Comparison of ENCODE assay signal across 12 cellular contexts in genomic region chr3:9820944-9821343, GRCh38. TPM values are rescaled to one million over a fixed set of nuclear protein-coding genes. Genes with fewer than 3 reads are reported as not detected.
DNase-seq lines count a peak whose midpoint lies in the region; ATAC-seq and TF ChIP-seq lines count a peak whose summit lies in the region.
"Had no signal": no experiment of that assay in that cellular context is flagged by ENCODE, and none has a peak within 500 bp of the region (broad histone marks: within the 10 kb centered on the region; RNA-seq: fewer than 3 reads in every experiment).

No MANE protein-coding gene starts in this region.

- in situ Hi-C loops in GM23248 (cut with MboI) = no loop called here
- in situ Hi-C loops in mammary epithelial cell (cut with MboI; ENCODE audit: low sequenced_read_pairs in 2 of 2) = no loop called here

- H3K18ac ChIP-seq in mesenchymal stem cell (ENCODE audit: low read depth in 1 of 2, low read length in 2 of 2) = no peak overlapping the region

- H3K79me1 ChIP-seq in mesenchymal stem cell (replicated peaks; ENCODE audit: low read length, poor library complexity, severe bottlenecking) = peaks cover under 1% of the 10 kb centered on the region

- H4K20me1 ChIP-seq in GM23248 (ENCODE audit: insufficient read depth) (no peaks in the 10 kb centered on the region), mammary epithelial cell (ENCODE audit: insufficient read depth, low read length) (no peaks in the 10 kb centered on the region)

- peaks cover 3% of the 10 kb centered on the region; the same call in 1 of the 2 replicates for H3K36me3 ChIP-seq in GM23248 (ENCODE audit: low read depth)
- no peaks in the 10 kb centered on the region for H3K36me3 ChIP-seq in mammary epithelial cell (ENCODE audit: insufficient read depth, low read length)
- peaks cover 25 to 45% of the 10 kb centered on the region in 2 experiments for H3K36me3 ChIP-seq in mesenchymal stem cell (ENCODE audit: control insufficient read depth in 1 of 2, insufficient read depth in 2 of 2, low read depth in 1 of 2, low read length in 2 of 2)

- DNase-seq in GM23248 = peak; percentile 31
- DNase-seq in NCI-H82 (lab: John Stamatoyannopoulos, UW) = peak; percentile 73
- DNase-seq in mammary epithelial cell = no peak
- peak; percentile 49 for DNase-seq in mesenchymal stem cell
- no peak for DNase-seq in SKM-1 (lab: John Stamatoyannopoulos, UW; ENCODE audit: unreplicated experiment)
- DNase-seq in ureter (ENCODE audit: low spot score) = no peak
- DNase-seq: left cardiac atrium; NCI-H748 treated with DMSO at 0.1 percent for 48 hours; stimulated activated CD4-positive, alpha-beta T cell treated with anti-CD3 and anti-CD28 coated beads, Interleukin-12 subunit alpha, Interleukin-12 subunit beta, amount 100 ng/mL, for 4 hours had no signal

- no peak overlapping the region for H2BK15ac ChIP-seq in mesenchymal stem cell (ENCODE audit: low read depth, poor library complexity, severe bottlenecking)

- no peaks in the 10 kb centered on the region for H3K4me1 Mint-ChIP-seq in stimulated activated memory B cell treated with anti-CD40 and anti-IgM and Interleukin-4, amounts not matched to agents 10 μg/mL and 1 μg/mL and 100 μg/mL, for 72 hours

- H4K8ac ChIP-seq in mesenchymal stem cell (ENCODE audit: low read length) = no peak overlapping the region

- WGBS in GM23248 (ENCODE audit: low coverage in 1 of 2, low lambda C conversion rate in 2 of 2, missing lambda C conversion rate in 2 of 2), 2 experiments = 80 to 89% methylated on average over 2 of the region's 2 CpGs
- 50% methylated on average over 2 of the region's 2 CpGs for WGBS in mammary epithelial cell (ENCODE audit: low coverage, missing lambda C conversion rate)
- WGBS in mesenchymal stem cell = 60% methylated on average over 2 of the region's 2 CpGs

- H3K14ac ChIP-seq in mesenchymal stem cell (ENCODE audit: low read length in 2 of 2) = no peak overlapping the region

- intact Hi-C loops in mammary epithelial cell (cut with micrococcal nuclease) = loop anchor here (10.0 kb wide), 1 partner anchor 464 kb away; no protein-coding TSS in a partner anchor

- BruUV-seq in mammary epithelial cell (replicated peaks; lab: Mats Ljungman, UMichigan) = no TSS peak

- no peak overlapping the region for H3K27ac Mint-ChIP-seq in stimulated activated memory B cell treated with anti-CD40 and anti-IgM and Interleukin-4, amounts not matched to agents 10 μg/mL and 1 μg/mL and 100 μg/mL, for 72 hours
- H3K27ac Mint-ChIP-seq: dendritic cell treated with granulocyte-macrophage colony-stimulating factor and Interleukin-4, amounts not matched to agents 40 ng/mL and 50 ng/mL, for 4 days had no signal

- H4K91ac ChIP-seq in mesenchymal stem cell (ENCODE audit: low read length) = no peak overlapping the region

- H3K27ac ChIP-seq in GM23248 (no peak overlapping the region), mammary epithelial cell (ENCODE audit: insufficient read depth, low read depth, low read length) (no peak overlapping the region), mesenchymal stem cell (ENCODE audit: low read length, poor library complexity, severe bottlenecking) (no peak overlapping the region)

- H2BK120ac ChIP-seq in mesenchymal stem cell (ENCODE audit: low read depth, low read length) = no peak overlapping the region

- TF ChIP-seq CTCF in mammary epithelial cell (conservative IDR thresholded peaks at IDR 0.05 in 1 of 2, IDR thresholded peaks at IDR 0.05 in 1 of 2; ENCODE audit: extremely low read depth in 1 of 2, insufficient read depth in 1 of 2, low read depth in 1 of 2, low read length in 2 of 2) = peak; percentile 42 to 46

- H3K9me2 ChIP-seq in GM23248 (ENCODE audit: insufficient read depth) = no peaks in the 10 kb centered on the region

- no peaks in the 10 kb centered on the region for H3K27me3 ChIP-seq in GM23248 (replicated peaks; ENCODE audit: insufficient read depth)
- H3K27me3 ChIP-seq in mammary epithelial cell (ENCODE audit: insufficient read depth, low read length) = no peaks in the 10 kb centered on the region
- no peaks in the 10 kb centered on the region for H3K27me3 ChIP-seq in mesenchymal stem cell (ENCODE audit: control insufficient read depth in 1 of 2, insufficient read depth in 1 of 2, low read length in 2 of 2)

- H3K36me3 Mint-ChIP-seq in stimulated activated memory B cell treated with anti-CD40 and anti-IgM and Interleukin-4, amounts not matched to agents 10 μg/mL and 1 μg/mL and 100 μg/mL, for 72 hours = peaks cover 31% of the 10 kb centered on the region

- H3K9ac ChIP-seq in GM23248 (no peak overlapping the region), mammary epithelial cell (ENCODE audit: insufficient read depth, low read length) (no peak overlapping the region), mesenchymal stem cell (ENCODE audit: low read length) (no peak overlapping the region)

- no peak overlapping the region for H2AK5ac ChIP-seq in mesenchymal stem cell (ENCODE audit: low read length, severe bottlenecking)

- CTCF ChIA-PET in mammary epithelial cell (lab: Charles Lee; ENCODE audit: low non-redundant PET) = no interaction called here

- H3K79me2 ChIP-seq in GM23248 (ENCODE audit: insufficient read depth) = no peaks in the 10 kb centered on the region
- no peaks in the 10 kb centered on the region for H3K79me2 ChIP-seq in mammary epithelial cell (ENCODE audit: insufficient read depth, low read length)

- H3K4me3 Mint-ChIP-seq in stimulated activated memory B cell treated with anti-CD40 and anti-IgM and Interleukin-4, amounts not matched to agents 10 μg/mL and 1 μg/mL and 100 μg/mL, for 72 hours = no peak overlapping the region
- H3K4me3 Mint-ChIP-seq: dendritic cell treated with granulocyte-macrophage colony-stimulating factor and Interleukin-4, amounts not matched to agents 40 ng/mL and 50 ng/mL, for 4 days had no signal

- ATAC-seq in GM19397 (IDR thresholded peaks at IDR 0.05; ENCODE audit: unreplicated experiment) = no peak
- ATAC-seq in stimulated activated memory B cell treated with anti-CD40 and anti-IgM and Interleukin-4, amounts not matched to agents 10 μg/mL and 1 μg/mL and 100 μg/mL, for 72 hours = no peak
- ATAC-seq: left cardiac atrium had no signal

- H3K9me3 Mint-ChIP-seq in stimulated activated memory B cell treated with anti-CD40 and anti-IgM and Interleukin-4, amounts not matched to agents 10 μg/mL and 1 μg/mL and 100 μg/mL, for 72 hours = no peaks in the 10 kb centered on the region
- H3K9me3 Mint-ChIP-seq: dendritic cell treated with granulocyte-macrophage colony-stimulating factor and Interleukin-4, amounts not matched to agents 40 ng/mL and 50 ng/mL, for 4 days had no signal

- H3K9me3 ChIP-seq in GM23248 (ENCODE audit: low read depth) (no peaks in the 10 kb centered on the region), mammary epithelial cell (replicated peaks; ENCODE audit: insufficient read depth, low read length) (no peaks in the 10 kb centered on the region), mesenchymal stem cell (ENCODE audit: control insufficient read depth, low read length) (no peaks in the 10 kb centered on the region)

- no peaks in the 10 kb centered on the region for H3F3A ChIP-seq in GM23248 (ENCODE audit: insufficient read depth)

- no peak overlapping the region for H3K23ac ChIP-seq in mesenchymal stem cell (ENCODE audit: low read length in 2 of 2)

- H3K4me3 ChIP-seq in GM23248 (no peak overlapping the region), mammary epithelial cell (replicated peaks in 1 of 3; ENCODE audit: insufficient read depth in 1 of 3, low read depth in 2 of 3, low read length in 3 of 3) (no peak overlapping the region), mesenchymal stem cell (ENCODE audit: insufficient read depth in 1 of 2, low read depth in 1 of 2, low read length in 2 of 2) (no peak overlapping the region)

- H2BK5ac ChIP-seq in mesenchymal stem cell (ENCODE audit: low read depth, low read length, poor library complexity, severe bottlenecking) = no peak overlapping the region

- H3K4me1 ChIP-seq in GM23248 (ENCODE audit: insufficient read depth) (no peaks in the 10 kb centered on the region), mammary epithelial cell (ENCODE audit: insufficient read depth, low read length) (peaks cover 4% of the 10 kb centered on the region), mesenchymal stem cell (ENCODE audit: control insufficient read depth, insufficient read depth, low read depth, low read length) (peaks cover under 1% of the 10 kb centered on the region)

- H3K27me3 Mint-ChIP-seq in stimulated activated memory B cell treated with anti-CD40 and anti-IgM and Interleukin-4, amounts not matched to agents 10 μg/mL and 1 μg/mL and 100 μg/mL, for 72 hours = no peaks in the 10 kb centered on the region
- H3K27me3 Mint-ChIP-seq: dendritic cell treated with granulocyte-macrophage colony-stimulating factor and Interleukin-4, amounts not matched to agents 40 ng/mL and 50 ng/mL, for 4 days had no signal

- H3K4me2 ChIP-seq in GM23248 (ENCODE audit: unreplicated experiment) (no peak overlapping the region), mammary epithelial cell (ENCODE audit: insufficient read depth, low read depth, low read length) (no peak overlapping the region), mesenchymal stem cell (ENCODE audit: low read length, poor library complexity, severe bottlenecking) (no peak overlapping the region)

- H2AFZ ChIP-seq in GM23248 (no peak overlapping the region), mammary epithelial cell (ENCODE audit: low read depth, low read length) (no peak overlapping the region), mesenchymal stem cell (ENCODE audit: low read depth, low read length) (no peak overlapping the region)

- dilution Hi-C loops in mammary epithelial cell (cut with HindIII; ENCODE audit: low sequenced_read_pairs) = no loop called here

- H2BK12ac ChIP-seq in mesenchymal stem cell (ENCODE audit: low read length in 2 of 2) = no peak overlapping the region

- H3K4ac ChIP-seq in mesenchymal stem cell (ENCODE audit: low read depth in 1 of 2, low read length in 2 of 2) = no peak overlapping the region

RNA-seq across cellular contexts. Expression of gene TTLL3, which starts 10.9 kb away (rescaled TPM):
- total RNA-seq in GM23248 (2014; rRNA removed; shearing (Covaris generic)) = 30.3 and 31.1 TPM in 2 replicates
- 20.1 and 26.9 TPM in 2 replicates for polyA plus RNA-seq in GM23248 (2016; fragmentation: Nextera tagmentation; extraction: Ambion mirVana)
- 10 to 100 TPM; 15.8 to 33.3 TPM for total RNA-seq in mammary epithelial cell
- polyA plus RNA-seq in mammary epithelial cell = 6.9 TPM
- polyA minus RNA-seq in mammary epithelial cell = 1.2 TPM
- 16.1 TPM for polyA plus RNA-seq in mesenchymal stem cell (2013, experiment 1 of 2)
- polyA plus RNA-seq in mesenchymal stem cell (2013, experiment 2 of 2) = 14.6 TPM
- 98.3 TPM for total RNA-seq in ureter

RNA-seq across cellular contexts. Expression of gene RPUSD3, which starts 22.9 kb away (rescaled TPM):
- 32.6 and 39.8 TPM in 2 replicates for total RNA-seq in GM23248 (2014; rRNA removed; shearing (Covaris generic))
- polyA plus RNA-seq in GM23248 (2016; fragmentation: Nextera tagmentation; extraction: Ambion mirVana) = 37.4 and 38.3 TPM in 2 replicates
- 10 to 100 TPM; 35.0 to 40.8 TPM for total RNA-seq in mammary epithelial cell
- polyA plus RNA-seq in mammary epithelial cell = 57.7 TPM
- 27.1 TPM for polyA minus RNA-seq in mammary epithelial cell
- 38.5 TPM for polyA plus RNA-seq in mesenchymal stem cell (2013, experiment 1 of 2)
- 35.7 TPM for polyA plus RNA-seq in mesenchymal stem cell (2013, experiment 2 of 2)
- total RNA-seq in ureter = 33.9 TPM

RNA-seq across cellular contexts. Expression of gene ARPC4, which starts 28.1 kb away (rescaled TPM):
- total RNA-seq in GM23248 (2014; rRNA removed; shearing (Covaris generic)) = 315 and 325 TPM in 2 replicates
- polyA plus RNA-seq in GM23248 (2016; fragmentation: Nextera tagmentation; extraction: Ambion mirVana) (182 and 190 TPM in 2 replicates), mammary epithelial cell (267 TPM)
- total RNA-seq in mammary epithelial cell (100 to 1,000 TPM; 135 to 202 TPM), ureter (166 TPM)
- polyA minus RNA-seq in mammary epithelial cell = 174 TPM
- 103 TPM for polyA plus RNA-seq in mesenchymal stem cell (2013, experiment 1 of 2)
- 101 TPM for polyA plus RNA-seq in mesenchymal stem cell (2013, experiment 2 of 2)

RNA-seq across cellular contexts. Expression of gene TADA3, which starts 28.7 kb away (rescaled TPM):
- total RNA-seq in GM23248 (2014; rRNA removed; shearing (Covaris generic)) = 131 and 135 TPM in 2 replicates
- polyA plus RNA-seq in GM23248 (2016; fragmentation: Nextera tagmentation; extraction: Ambion mirVana) = 85.1 and 87.7 TPM in 2 replicates
- total RNA-seq in mammary epithelial cell = 10 to 100 TPM; 57.5 to 75.5 TPM
- 47.0 TPM for polyA plus RNA-seq in mammary epithelial cell
- 54.3 TPM for polyA minus RNA-seq in mammary epithelial cell
- polyA plus RNA-seq in mesenchymal stem cell (2013, experiment 1 of 2) = 53.4 TPM
- 54.2 TPM for polyA plus RNA-seq in mesenchymal stem cell (2013, experiment 2 of 2)
- 54.6 TPM for total RNA-seq in ureter

RNA-seq across cellular contexts. Expression of gene CAMK1, which starts 51.2 kb away (rescaled TPM):
- total RNA-seq in GM23248 (2014; rRNA removed; shearing (Covaris generic)) = 26.9 and 30.6 TPM in 2 replicates
- polyA plus RNA-seq in GM23248 (2016; fragmentation: Nextera tagmentation; extraction: Ambion mirVana) = 27.7 and 28.3 TPM in 2 replicates
- total RNA-seq in mammary epithelial cell = 1 to 10 TPM in 1 of 2 donors, under 1 TPM in 1; 0.50 to 2.3 TPM
- polyA plus RNA-seq in mammary epithelial cell = 2.4 TPM
- not detected for polyA minus RNA-seq in mammary epithelial cell
- 10.6 TPM for polyA plus RNA-seq in mesenchymal stem cell (2013, experiment 1 of 2)
- polyA plus RNA-seq in mesenchymal stem cell (2013, experiment 2 of 2) = 11.1 TPM
- total RNA-seq in ureter = 24.3 TPM

Comparison
In these comparisons a context has a peak if more than half of its experiments do, and no peak if none do; other contexts are left out.
1. DNase-seq: peak in GM23248 (single experiment), NCI-H82 (single experiment) and mesenchymal stem cell (single experiment); none in mammary epithelial cell (single experiment), SKM-1 (single experiment) and ureter (single experiment).